In the genomic region with DNA sequence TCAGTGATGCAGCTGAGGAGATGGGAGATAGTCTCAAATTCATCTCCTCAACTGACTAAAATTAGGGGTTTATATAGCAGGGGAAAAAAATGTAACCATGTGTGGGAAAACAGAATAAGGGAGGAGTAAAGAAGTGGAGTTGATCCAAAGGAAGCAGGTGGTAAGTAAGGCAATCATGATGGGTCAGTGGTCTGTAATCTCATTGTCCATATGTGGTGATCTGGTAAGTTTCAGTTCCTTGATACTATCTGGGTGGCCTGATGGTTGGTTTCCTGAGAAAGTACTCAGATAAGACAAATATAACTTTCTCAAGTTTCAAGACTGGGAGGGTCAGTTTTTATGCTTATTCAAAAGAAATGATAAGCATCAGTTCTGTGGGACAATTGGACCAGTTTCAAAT, we compare ENCODE assay signal across 21 cellular contexts.
"Had no signal": no experiment of that assay in that cellular context is flagged by ENCODE, and none has a peak within 500 bp of the region (broad histone marks: within the 10 kb centered on the region; RNA-seq: fewer than 3 reads in every experiment).

No MANE protein-coding gene starts in this region.

- H3K4me1 ChIP-seq: esophagus muscularis mucosa, neural progenitor cell, right atrium auricular region, uterus had no signal

- H3K9me3 Mint-ChIP-seq: neural progenitor cell had no signal

- H3K36me3 Mint-ChIP-seq: activated naive CD8-positive, alpha-beta T cell; memory B cell; naive B cell; neural progenitor cell had no signal

- DNase-seq: activated CD4-positive, alpha-beta T cell treated with anti-CD3 and anti-CD28 coated beads for 1 hour; activated CD4-positive, alpha-beta T cell treated with anti-CD3 and anti-CD28 coated beads, Interleukin-2, amount 50 U/mL, for 4 hours; activated gamma-delta T cell; amniotic stem cell; effector CD8-positive, alpha-beta T cell; left ventricle myocardium superior; mucosa of descending colon; naive B cell; stimulated activated naive CD8-positive, alpha-beta T cell treated with anti-CD3 and anti-CD28 coated beads, Interleukin-15, Interleukin-2, amounts not matched to agents 100 U/mL and 50 U/mL, for 24 hours; substantia nigra; T-helper 9 cell; tibial artery; uterus; WERI-Rb-1 had no signal

- H3K4me3 Mint-ChIP-seq: activated naive CD8-positive, alpha-beta T cell; dendritic cell treated with granulocyte-macrophage colony-stimulating factor and Interleukin-4, amounts not matched to agents 40 ng/mL and 50 ng/mL, for 4 days; memory B cell; naive B cell; neural progenitor cell had no signal

- H2AFZ ChIP-seq: neural progenitor cell had no signal

- H3K27ac Mint-ChIP-seq: activated naive CD8-positive, alpha-beta T cell; dendritic cell treated with granulocyte-macrophage colony-stimulating factor and Interleukin-4, amounts not matched to agents 40 ng/mL and 50 ng/mL, for 4 days; memory B cell; naive B cell; neural progenitor cell; progenitor cell of endocrine pancreas had no signal

- H3K4me3 ChIP-seq: esophagus muscularis mucosa, mucosa of descending colon, neural progenitor cell, right atrium auricular region, tibial artery, uterus had no signal

- H3K4me2 ChIP-seq: neural progenitor cell had no signal

- H3K27me3 ChIP-seq: esophagus muscularis mucosa, neural progenitor cell, right atrium auricular region, tibial artery, uterus had no signal

- H3K9ac ChIP-seq: neural progenitor cell had no signal

- H3K27ac ChIP-seq: esophagus muscularis mucosa, neural progenitor cell, right atrium auricular region, tibial artery, uterus, WERI-Rb-1 had no signal

- ATAC-seq: left ventricle myocardium superior; mucosa of descending colon; stimulated activated naive CD8-positive, alpha-beta T cell treated with anti-CD3 and anti-CD28 coated beads, Interleukin-15, Interleukin-2, amounts not matched to agents 100 U/mL and 50 U/mL, for 24 hours had no signal

- H3K36me3 ChIP-seq: esophagus muscularis mucosa, neural progenitor cell, right atrium auricular region, tibial artery, uterus, WERI-Rb-1 had no signal

- H3K9me3 ChIP-seq: tibial artery, uterus had no signal

- H3K4me1 Mint-ChIP-seq: neural progenitor cell had no signal

- H3K27me3 Mint-ChIP-seq: activated naive CD8-positive, alpha-beta T cell; dendritic cell treated with granulocyte-macrophage colony-stimulating factor and Interleukin-4, amounts not matched to agents 40 ng/mL and 50 ng/mL, for 4 days; memory B cell; naive B cell; progenitor cell of endocrine pancreas had no signal
